In the genomic region with DNA sequence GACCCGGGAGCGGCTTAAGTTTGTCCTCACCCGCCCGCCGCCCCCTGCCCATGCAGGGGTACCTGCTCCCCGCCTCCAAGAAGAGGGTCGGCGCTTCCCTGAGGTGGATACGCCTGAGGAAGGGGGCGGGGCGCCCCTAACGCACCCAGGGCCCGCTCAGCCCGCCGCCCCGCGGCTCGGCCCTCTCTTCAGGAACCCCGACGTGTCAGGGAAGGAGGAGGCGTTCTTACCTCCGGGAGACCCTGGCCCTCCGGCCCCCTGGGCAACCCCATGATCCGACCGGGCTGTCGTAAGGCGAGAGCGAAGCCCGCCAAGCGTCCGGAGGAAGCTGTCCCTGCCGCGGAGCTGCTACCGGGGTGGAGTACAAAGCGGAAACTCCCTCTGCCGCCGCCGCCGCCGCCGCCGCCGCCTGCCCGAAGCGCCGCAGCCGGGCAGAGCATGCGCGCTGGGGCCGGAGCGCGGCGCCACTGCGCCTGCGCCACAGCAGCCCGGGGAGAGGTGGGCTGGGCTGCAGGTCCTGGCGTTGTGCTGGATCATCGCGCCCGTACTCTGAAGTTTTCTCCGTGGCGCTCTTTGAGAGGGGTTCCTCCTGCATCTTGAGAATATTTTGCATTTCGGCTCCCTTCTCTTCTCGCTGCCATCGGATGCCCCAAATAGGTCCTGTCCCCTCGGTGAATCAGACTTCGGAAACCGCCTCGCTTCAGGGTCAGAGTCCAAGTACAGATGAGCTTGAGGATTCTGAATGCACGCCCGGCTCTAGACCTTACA, we compare ENCODE assay signal across 8 cellular contexts. TPM values are rescaled to one million over a fixed set of nuclear protein-coding genes. Genes with fewer than 3 reads are reported as not detected.
DNase-seq lines count a peak whose midpoint lies in the region; ATAC-seq and TF ChIP-seq lines count a peak whose summit lies in the region.

A gene with protein sequence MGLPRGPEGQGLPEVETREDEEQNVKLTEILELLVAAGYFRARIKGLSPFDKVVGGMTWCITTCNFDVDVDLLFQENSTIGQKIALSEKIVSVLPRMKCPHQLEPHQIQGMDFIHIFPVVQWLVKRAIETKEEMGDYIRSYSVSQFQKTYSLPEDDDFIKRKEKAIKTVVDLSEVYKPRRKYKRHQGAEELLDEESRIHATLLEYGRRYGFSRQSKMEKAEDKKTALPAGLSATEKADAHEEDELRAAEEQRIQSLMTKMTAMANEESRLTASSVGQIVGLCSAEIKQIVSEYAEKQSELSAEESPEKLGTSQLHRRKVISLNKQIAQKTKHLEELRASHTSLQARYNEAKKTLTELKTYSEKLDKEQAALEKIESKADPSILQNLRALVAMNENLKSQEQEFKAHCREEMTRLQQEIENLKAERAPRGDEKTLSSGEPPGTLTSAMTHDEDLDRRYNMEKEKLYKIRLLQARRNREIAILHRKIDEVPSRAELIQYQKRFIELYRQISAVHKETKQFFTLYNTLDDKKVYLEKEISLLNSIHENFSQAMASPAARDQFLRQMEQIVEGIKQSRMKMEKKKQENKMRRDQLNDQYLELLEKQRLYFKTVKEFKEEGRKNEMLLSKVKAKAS (minus strand): TSS at position 347 of the 768 bp plus-strand sequence. CDS start 75 bp downstream, at position 272.

- in situ Hi-C loops in T47D (cut with HindIII; ENCODE audit: low pct_unique_long_range_greater_than_20kb, low sequenced_read_pairs): no loop called here

- BruUV-seq in A673 (replicated peaks; lab: Mats Ljungman, UMichigan): no TSS peak

- H3K36me3 ChIP-seq in A673 (ENCODE audit: insufficient read depth, low read length, poor library complexity, severe bottlenecking): no peaks in the 10 kb centered on the region
- H3K36me3 ChIP-seq in iPS-20b (ENCODE audit: insufficient read depth, low read depth, low read length): no peaks in the 10 kb centered on the region

- no peak for TF ChIP-seq CTCF in A673 (conservative IDR thresholded peaks at IDR 0.05; ENCODE audit: low read depth, low read length)
- no peak for TF ChIP-seq CTCF in VCaP (conservative IDR thresholded peaks at IDR 0.05)

- H3K4me3 ChIP-seq in A673 (ENCODE audit: low read depth, low read length, poor library complexity, severe bottlenecking) (peak within 1 kb of the TSS; percentile 90), iPS-20b (ENCODE audit: low read length) (peak within 1 kb of the TSS; percentile 82), skin epidermis (peak within 1 kb of the TSS; percentile 73 to 99 (median 97))

- intact Hi-C loops in A673 (cut with micrococcal nuclease; ENCODE audit: unreplicated experiment): no loop called here

- peak within 1 kb of the TSS; percentile 79; the same call in 1 of the 2 replicates for H3K9ac ChIP-seq in iPS-20b (ENCODE audit: low read depth, low read length)

- ATAC-seq in GM18861 (IDR thresholded peaks at IDR 0.05; ENCODE audit: unreplicated experiment) (peak; percentile 77), HG03095 (IDR thresholded peaks at IDR 0.05; ENCODE audit: unreplicated experiment) (peak; percentile 88)

- POLR2A ChIA-PET in A673 (lab: Charles Lee; ENCODE audit: low non-redundant PET): no interaction called here

- DNase-seq in A673 (ENCODE audit: low spot score): peak; percentile 90
- peak; percentile 87 for DNase-seq in NCI-H2196 (lab: John Stamatoyannopoulos, UW; ENCODE audit: unreplicated experiment)
- DNase-seq in T47D (ENCODE audit: low read depth in 1 of 2, low spot score in 1 of 2): peak; percentile 77 to 93

- no peaks in the 10 kb centered on the region for H3K27me3 ChIP-seq in A673 (replicated peaks; ENCODE audit: insufficient read depth, low read depth, low read length, poor library complexity)
- H3K27me3 ChIP-seq in iPS-20b (ENCODE audit: insufficient read depth, low read length): peaks cover 37% of the 10 kb centered on the region

- peak within 1 kb of the TSS; percentile 64 for H3K27ac ChIP-seq in A673 (ENCODE audit: low read depth, low read length, poor library complexity, severe bottlenecking)
- peak within 1 kb of the TSS; percentile 78 for H3K27ac ChIP-seq in VCaP
- no peak within 1 kb of the TSS for H3K27ac ChIP-seq in iPS-20b (ENCODE audit: low read length)
- peak within 1 kb of the TSS; percentile 61 to 98 (median 89) for H3K27ac ChIP-seq in skin epidermis

- CTCF ChIA-PET in A673 (lab: Charles Lee): interaction anchor here (0.6 to 1.4 kb wide), 3 partner anchors 11 to 180 kb away, joined by 3 to 9 read pairs (median 6); no protein-coding TSS in a partner anchor

- H3K9me3 ChIP-seq in A673 (ENCODE audit: low read depth, low read length, poor library complexity, severe bottlenecking) (no peaks in the 10 kb centered on the region), iPS-20b (ENCODE audit: insufficient read depth, low read depth, low read length) (no peaks in the 10 kb centered on the region)

- H3K4me1 ChIP-seq in A673 (ENCODE audit: insufficient read depth, low read length, poor library complexity, severe bottlenecking): peaks cover 8% of the 10 kb centered on the region
- H3K4me1 ChIP-seq in iPS-20b (ENCODE audit: insufficient read depth, low read length): peaks cover 5% of the 10 kb centered on the region; the same call in 1 of the 2 replicates

RNA-seq across cellular contexts. Expression of the gene that starts here (rescaled TPM):
- 27.2 and 28.8 TPM in 2 replicates for total RNA-seq in A673 (2021)
